In genomic region chr19:52923782-52924593, GRCh38 we compare ENCODE assay signal across 8 cellular contexts. TPM values are rescaled to one million over a fixed set of nuclear protein-coding genes. Genes with fewer than 3 reads are reported as not detected.
A peak's percentile ranks its signal among the peaks of the same experiment; 100 is the strongest.
DNase-seq lines count a peak whose midpoint lies in the region; ATAC-seq and TF ChIP-seq lines count a peak whose summit lies in the region.

No MANE protein-coding gene starts in this region.

- H3K27ac Mint-ChIP-seq in activated naive CD4-positive, alpha-beta T cell treated with anti-CD3 and anti-CD28 coated beads, Interleukin-2, amount 50 U/mL, for 72 hours: peak overlapping the region in 1 of 2 donors; percentile 91

- H3K9me2 ChIP-seq in hepatocyte (replicated peaks; ENCODE audit: insufficient read depth): no peaks in the 10 kb centered on the region

- H3K9me3 ChIP-seq in hepatocyte (ENCODE audit: low read depth): no peaks in the 10 kb centered on the region

- 51% methylated on average over 18 of the region's 18 CpGs for WGBS in hepatocyte (ENCODE audit: low lambda C conversion rate, missing lambda C conversion rate)

- no peaks in the 10 kb centered on the region for H4K20me1 ChIP-seq in hepatocyte (ENCODE audit: insufficient read depth, poor library complexity, severe bottlenecking)

- H3K36me3 Mint-ChIP-seq in activated naive CD4-positive, alpha-beta T cell treated with anti-CD3 and anti-CD28 coated beads, Interleukin-2, amount 50 U/mL, for 72 hours: peaks cover 18 to 48% of the 10 kb centered on the region in 2 donors

- H3K27ac ChIP-seq in hepatocyte: peak overlapping the region; percentile 99

- peak overlapping the region; percentile 99 for H3K4me2 ChIP-seq in hepatocyte

- H3K36me3 ChIP-seq in hepatocyte (replicated peaks; ENCODE audit: insufficient read depth, low read depth): peaks cover 5% of the 10 kb centered on the region

- H3K79me2 ChIP-seq in hepatocyte: peaks cover 12% of the 10 kb centered on the region

- peaks cover 0 to 19% of the 10 kb centered on the region in 2 donors for H3K9me3 Mint-ChIP-seq in activated naive CD4-positive, alpha-beta T cell treated with anti-CD3 and anti-CD28 coated beads, Interleukin-2, amount 50 U/mL, for 72 hours

- H3K4me3 ChIP-seq in hepatocyte (peak overlapping the region; percentile 75), skeletal muscle cell (ENCODE audit: low read depth, low read length) (peak overlapping the region; percentile 77)

- TF ChIP-seq CTCF in hepatocyte (IDR thresholded peaks at IDR 0.05; ENCODE audit: poor library complexity): no peak
- no peak for TF ChIP-seq CTCF in GM10266 (IDR thresholded peaks at IDR 0.05; ENCODE audit: control insufficient read depth, insufficient read depth, low read depth, missing control alignments)

- H3K4me1 ChIP-seq in hepatocyte (ENCODE audit: insufficient read depth): peaks cover 12% of the 10 kb centered on the region

- DNase-seq in Ammon's horn (ENCODE audit: low spot score) (peak; percentile 45), HT-29 (ENCODE audit: low spot score) (peak; percentile 90), hepatocyte (ENCODE audit: low spot score) (peak; percentile 67), skeletal muscle cell (ENCODE audit: low read depth) (no peak), GM10266 (ENCODE audit: extremely low spot score) (no peak)
- no peak for DNase-seq in activated naive CD4-positive, alpha-beta T cell treated with anti-CD3 and anti-CD28 coated beads, Interleukin-2, amount 50 U/mL, for 72 hours (ENCODE audit: low spot score in 2 of 2)
- DNase-seq in activated effector memory CD4-positive, alpha-beta T cell treated with Interleukin-2 at 50 U/mL for 16 hours: no peak

- peak; percentile 1 to 7 for ATAC-seq in activated naive CD4-positive, alpha-beta T cell treated with anti-CD3 and anti-CD28 coated beads, Interleukin-2, amount 50 U/mL, for 72 hours
- ATAC-seq in GM19467 (IDR thresholded peaks at IDR 0.05; ENCODE audit: unreplicated experiment): no peak

- no peaks in the 10 kb centered on the region for H3K27me3 ChIP-seq in hepatocyte

- H2AFZ ChIP-seq in hepatocyte: peak overlapping the region; percentile 95

RNA-seq across cellular contexts. Expression of gene ZNF888, which starts 0.8 kb away (rescaled TPM):
- total RNA-seq in HT-29 (2014; rRNA removed; shearing (Covaris generic)): 8.2 and 10.0 TPM in 2 replicates
- 10 to 100 TPM in 1 of 2 donors, 1 to 10 TPM in 1; 4.0 to 11.6 TPM for total RNA-seq in activated naive CD4-positive, alpha-beta T cell treated with anti-CD3 and anti-CD28 coated beads, Interleukin-2, amount 50 U/mL, for 72 hours
- total RNA-seq in hepatocyte: 5.5 and 9.3 TPM in 2 replicates
- polyA plus RNA-seq in hepatocyte: 1.2 and 4.8 TPM in 2 replicates

RNA-seq across cellular contexts. Expression of gene ZNF320, which starts 26.6 kb away (rescaled TPM):
- 6.0 and 8.5 TPM in 2 replicates for total RNA-seq in HT-29 (2014; rRNA removed; shearing (Covaris generic))
- 1 to 10 TPM; 3.1 to 5.2 TPM for total RNA-seq in activated naive CD4-positive, alpha-beta T cell treated with anti-CD3 and anti-CD28 coated beads, Interleukin-2, amount 50 U/mL, for 72 hours
- total RNA-seq in hepatocyte: 18.3 and 35.0 TPM in 2 replicates
- 5.6 and 15.2 TPM in 2 replicates for polyA plus RNA-seq in hepatocyte

RNA-seq across cellular contexts. Expression of gene ZNF816, which starts 38.7 kb away (rescaled TPM):
- total RNA-seq in HT-29 (2014; rRNA removed; shearing (Covaris generic)): 8.9 and 12.3 TPM in 2 replicates
- total RNA-seq in activated naive CD4-positive, alpha-beta T cell treated with anti-CD3 and anti-CD28 coated beads, Interleukin-2, amount 50 U/mL, for 72 hours: 10 to 100 TPM in 1 of 2 donors, 1 to 10 TPM in 1; 7.0 to 13.0 TPM
- total RNA-seq in hepatocyte: 10.7 and 18.5 TPM in 2 replicates
- 5.1 and 6.3 TPM in 2 replicates for polyA plus RNA-seq in hepatocyte

Comparison
In these comparisons a context has a peak if more than half of its experiments do, and no peak if none do; other contexts are left out.
1. DNase-seq: peak in Ammon's horn (single experiment), HT-29 (single experiment) and hepatocyte (single experiment); none in activated naive CD4-positive, alpha-beta T cell treated with anti-CD3 and anti-CD28 coated beads, Interleukin-2, amount 50 U/mL, for 72 hours (0 of 2), skeletal muscle cell (single experiment), GM10266 (single experiment) and activated effector memory CD4-positive, alpha-beta T cell treated with Interleukin-2 at 50 U/mL for 16 hours (single experiment).